Comparison of ENCODE assay signal across 22 cellular contexts in the genomic region with DNA sequence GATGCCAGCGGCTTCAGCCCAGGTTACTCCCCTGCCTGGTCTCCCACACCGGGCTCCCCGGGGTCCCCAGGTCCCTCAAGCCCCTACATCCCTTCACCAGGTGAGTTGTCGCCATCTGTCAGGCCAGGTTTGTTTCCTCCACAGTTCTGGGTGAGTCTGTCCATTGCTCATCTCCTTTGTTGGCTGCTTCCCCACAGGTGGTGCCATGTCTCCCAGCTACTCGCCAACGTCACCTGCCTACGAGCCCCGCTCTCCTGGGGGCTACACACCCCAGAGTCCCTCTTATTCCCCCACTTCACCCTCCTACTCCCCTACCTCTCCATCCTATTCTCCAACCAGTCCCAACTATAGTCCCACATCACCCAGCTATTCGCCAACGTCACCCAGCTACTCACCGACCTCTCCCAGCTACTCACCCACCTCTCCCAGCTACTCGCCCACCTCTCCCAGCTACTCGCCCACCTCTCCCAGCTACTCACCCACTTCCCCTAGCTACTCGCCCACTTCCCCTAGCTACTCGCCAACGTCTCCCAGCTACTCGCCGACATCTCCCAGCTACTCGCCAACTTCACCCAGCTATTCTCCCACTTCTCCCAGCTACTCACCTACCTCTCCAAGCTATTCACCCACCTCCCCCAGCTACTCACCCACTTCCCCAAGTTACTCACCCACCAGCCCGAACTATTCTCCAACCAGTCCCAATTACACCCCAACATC. TPM values are rescaled to one million over a fixed set of nuclear protein-coding genes. Genes with fewer than 3 reads are reported as not detected.
"Had no signal": no experiment of that assay in that cellular context is flagged by ENCODE, and none has a peak within 500 bp of the region (broad histone marks: within the 10 kb centered on the region; RNA-seq: fewer than 3 reads in every experiment).

No MANE protein-coding gene starts in this region.

- H3K4me1 ChIP-seq: psoas muscle had no signal

- H3K9me3 ChIP-seq: heart right ventricle, left ventricle myocardium inferior, psoas muscle, SK-N-SH, thoracic aorta, upper lobe of right lung had no signal

- H3K4me3 ChIP-seq: coronary artery, heart right ventricle, left ventricle myocardium inferior, psoas muscle, skin epidermis, thoracic aorta, upper lobe of right lung had no signal

- ATAC-seq: activated CD4-positive, CD25-positive, alpha-beta regulatory T cell treated with anti-CD3 and anti-CD28 coated beads, Interleukin-2, amount 50 U/mL, for 24 hours; heart right ventricle; psoas muscle; upper lobe of right lung had no signal

- H3K27ac Mint-ChIP-seq: T-cell had no signal

- H3K9me3 Mint-ChIP-seq: T-cell had no signal

- H3K27me3 Mint-ChIP-seq: T-cell had no signal

- H3K4me3 Mint-ChIP-seq: T-cell had no signal

- H3K4me2 ChIP-seq: SK-N-SH had no signal

- DNase-seq: activated CD8-positive, alpha-beta memory T cell treated with anti-CD3 and anti-CD28 coated beads for 24 hours; activated CD8-positive, alpha-beta memory T cell treated with anti-CD3 and anti-CD28 coated beads, Interleukin-2, amount 50 U/mL, for 48 hours; activated naive CD4-positive, alpha-beta T cell; anterior cingulate cortex; brain microvascular endothelial cell; heart right ventricle; kidney glomerular epithelial cell; left ventricle myocardium inferior; mammary epithelial cell; psoas muscle; right cardiac atrium; SK-N-SH; T-cell; upper lobe of right lung had no signal

- H3K27me3 ChIP-seq: brain microvascular endothelial cell, heart right ventricle, upper lobe of right lung had no signal

- H3K27ac ChIP-seq: brain microvascular endothelial cell, coronary artery, heart right ventricle, left ventricle myocardium inferior, psoas muscle, thoracic aorta, upper lobe of right lung had no signal

- H3K9ac ChIP-seq: SK-N-SH had no signal

RNA-seq across cellular contexts. Expression of gene SLC35G6, which starts 31.7 kb away (rescaled TPM):
- total RNA-seq: esophagus mucosa, heart right ventricle, left ventricle myocardium inferior, mammary epithelial cell, mononuclear cell, omental fat pad, psoas muscle, right cardiac atrium, T-cell, thoracic aorta, upper lobe of right lung had no signal
- polyA plus RNA-seq: heart right ventricle, mammary epithelial cell, neural cell, right cardiac atrium, SK-N-SH had no signal

RNA-seq across cellular contexts. Expression of gene TNFSF12, which starts 35.9 kb away (rescaled TPM):
- polyA plus RNA-seq: neural cell had no signal
